Comparison of ENCODE assay signal across 16 cellular contexts in genomic region chr12:25352078-25352918, GRCh38.
DNase-seq lines count a peak whose midpoint lies in the region; ATAC-seq and TF ChIP-seq lines count a peak whose summit lies in the region.
"Had no signal": no experiment of that assay in that cellular context is flagged by ENCODE, and none has a peak within 500 bp of the region (broad histone marks: within the 10 kb centered on the region; RNA-seq: fewer than 3 reads in every experiment).

No MANE protein-coding gene starts in this region.

- no peaks in the 10 kb centered on the region for H3K9me2 ChIP-seq in GM23338 (ENCODE audit: insufficient read depth)
- no peaks in the 10 kb centered on the region for H3K9me2 ChIP-seq in MM.1S (replicated peaks; ENCODE audit: insufficient read depth, low read length)

- H3K27ac ChIP-seq in GM23338 (ENCODE audit: low read depth) (no peak overlapping the region), MM.1S (ENCODE audit: low read length) (no peak overlapping the region), body of pancreas (no peak overlapping the region)

- no peak overlapping the region for H3K4me2 ChIP-seq in GM23338
- H3K4me2 ChIP-seq in MM.1S (ENCODE audit: low read depth, low read length) = peak overlapping the region; percentile 49; the same call in 1 of the 2 replicates

- DNase-seq in GM23338 (ENCODE audit: low spot score) = no peak
- peak; percentile 25 for DNase-seq in MM.1S
- DNase-seq in kidney glomerular epithelial cell (lab: John Stamatoyannopoulos, UW) = peak; percentile 12
- DNase-seq in NK-92 treated with Interleukin-12 subunit alpha and Interleukin-12 subunit beta, amount 100 ng/mL, for 24 hours (lab: John Stamatoyannopoulos, UW) = no peak
- no peak for DNase-seq in body of pancreas
- DNase-seq in GM10266 (ENCODE audit: extremely low spot score) = no peak
- DNase-seq: activated CD4-positive, CD25-positive, alpha-beta regulatory T cell; activated T-cell treated with anti-CD3 and anti-CD28 coated beads for 4 hours; anterior cingulate cortex; C1 segment of cervical spinal cord; effector CD4-positive, alpha-beta T cell; foreskin fibroblast; immature natural killer cell; NCI-H2171 treated with DMSO at 0.1 percent for 48 hours had no signal

- 75 to 79% methylated on average over 3 to 4 of the region's 4 CpGs for WGBS in body of pancreas, 2 donors

- no peaks in the 10 kb centered on the region for H3K27me3 Mint-ChIP-seq in GM23338 (ENCODE audit: insufficient read depth, low read depth, poor library complexity)

- no peaks in the 10 kb centered on the region for H3K9me3 ChIP-seq in MM.1S (replicated peaks; ENCODE audit: insufficient read depth, low read length)
- H3K9me3 ChIP-seq in body of pancreas = no peaks in the 10 kb centered on the region

- no peaks in the 10 kb centered on the region; the same call in 1 of the 2 replicates for H3K36me3 ChIP-seq in GM23338 (ENCODE audit: insufficient read depth)
- H3K36me3 ChIP-seq in MM.1S (replicated peaks; ENCODE audit: insufficient read depth, low read length) = no peaks in the 10 kb centered on the region
- no peaks in the 10 kb centered on the region for H3K36me3 ChIP-seq in body of pancreas (replicated peaks in 1 of 2; ENCODE audit: insufficient read depth in 1 of 2, low read depth in 2 of 2)

- TF ChIP-seq CTCF in GM23338 (conservative IDR thresholded peaks at IDR 0.05; ENCODE audit: low read depth in 2 of 2) (no peak), MM.1S (IDR thresholded peaks at IDR 0.05; ENCODE audit: low read length) (no peak), body of pancreas (IDR thresholded peaks at IDR 0.05) (no peak), GM10266 (IDR thresholded peaks at IDR 0.05; ENCODE audit: control insufficient read depth, insufficient read depth, low read depth, missing control alignments) (no peak)

- no peak overlapping the region for H3K27ac Mint-ChIP-seq in GM23338
- H3K27ac Mint-ChIP-seq: immature natural killer cell had no signal

- ATAC-seq in GM18502 (IDR thresholded peaks at IDR 0.05; ENCODE audit: poor library complexity, unreplicated experiment) (peak; percentile 82), GM23338 (no peak), body of pancreas (no peak), HG02588 (IDR thresholded peaks at IDR 0.05; ENCODE audit: unreplicated experiment) (no peak)

- H3K4me1 ChIP-seq in GM23338 (ENCODE audit: insufficient read depth) (peaks cover 7% of the 10 kb centered on the region; the same call in 1 of the 2 replicates), MM.1S (ENCODE audit: low read length) (peaks cover 7% of the 10 kb centered on the region), body of pancreas (no peaks in the 10 kb centered on the region)

- H3K4me3 ChIP-seq in GM23338 (no peak overlapping the region), MM.1S (ENCODE audit: low read length) (no peak overlapping the region), body of pancreas (no peak overlapping the region)

- no peaks in the 10 kb centered on the region for H3K36me3 Mint-ChIP-seq in GM23338 (ENCODE audit: low read depth)
- H3K36me3 Mint-ChIP-seq: immature natural killer cell had no signal

- H4K20me1 ChIP-seq in GM23338 (replicated peaks; ENCODE audit: insufficient read depth) = no peaks in the 10 kb centered on the region
- no peaks in the 10 kb centered on the region for H4K20me1 ChIP-seq in MM.1S (ENCODE audit: insufficient read depth, low read length)

- no peaks in the 10 kb centered on the region for H3K79me2 ChIP-seq in GM23338 (replicated peaks; ENCODE audit: insufficient read depth)
- H3K79me2 ChIP-seq in MM.1S (ENCODE audit: low read length) = no peaks in the 10 kb centered on the region

- no peak for TF ChIP-seq POLR2A in body of pancreas (IDR thresholded peaks at IDR 0.05)

- H2AFZ ChIP-seq in GM23338 (0 out of 2 replicates have a peak overlapping the region, but pooled peaks have one; percentile 23), MM.1S (ENCODE audit: low read length) (no peak overlapping the region)

- H3F3A ChIP-seq in GM23338 (replicated peaks; ENCODE audit: low read depth) (no peaks in the 10 kb centered on the region), MM.1S (ENCODE audit: insufficient read depth, low read length) (no peaks in the 10 kb centered on the region)

- H3K4me3 Mint-ChIP-seq in GM23338 = no peak overlapping the region
- H3K4me3 Mint-ChIP-seq: immature natural killer cell had no signal

- H3K9me3 Mint-ChIP-seq in GM23338 = no peaks in the 10 kb centered on the region
- H3K9me3 Mint-ChIP-seq: immature natural killer cell had no signal

- H3K9ac ChIP-seq in MM.1S (ENCODE audit: low read length) = no peak overlapping the region

- H3K27me3 ChIP-seq in GM23338 (ENCODE audit: insufficient read depth) (no peaks in the 10 kb centered on the region), MM.1S (replicated peaks; ENCODE audit: insufficient read depth, low read length) (no peaks in the 10 kb centered on the region), body of pancreas (no peaks in the 10 kb centered on the region)

- intact Hi-C loops in body of pancreas (cut with DNase I) = no loop called here

- peaks cover 7% of the 10 kb centered on the region; the same call in 2 of the 3 replicates for H3K4me1 Mint-ChIP-seq in GM23338
- H3K4me1 Mint-ChIP-seq: immature natural killer cell had no signal

TF ChIP-seq in GM23338, 12 proteins besides CTCF, POLR2A, EP300 and RAD21 (continues in another document):
- no peak for TF ChIP-seq EZH2 (IDR thresholded peaks at IDR 0.05; ENCODE audit: low read depth, unreplicated experiment)
- no peak for TF ChIP-seq STAT1 (IDR thresholded peaks at IDR 0.05; ENCODE audit: unreplicated experiment)
- TF ChIP-seq POLR2AphosphoS5 (IDR thresholded peaks at IDR 0.05; ENCODE audit: low read depth) = no peak
- no peak for TF ChIP-seq ZNF114 (CRISPR knock-in tag; IDR thresholded peaks at IDR 0.05)
- TF ChIP-seq JUNB (IDR thresholded peaks at IDR 0.05; ENCODE audit: unreplicated experiment) = no peak
- TF ChIP-seq ZNF331 (CRISPR knock-in tag; IDR thresholded peaks at IDR 0.05; ENCODE audit: low read depth) = no peak
- no peak for TF ChIP-seq NANOG (IDR thresholded peaks at IDR 0.05; ENCODE audit: borderline replicate concordance)
- TF ChIP-seq, protein P1, sequence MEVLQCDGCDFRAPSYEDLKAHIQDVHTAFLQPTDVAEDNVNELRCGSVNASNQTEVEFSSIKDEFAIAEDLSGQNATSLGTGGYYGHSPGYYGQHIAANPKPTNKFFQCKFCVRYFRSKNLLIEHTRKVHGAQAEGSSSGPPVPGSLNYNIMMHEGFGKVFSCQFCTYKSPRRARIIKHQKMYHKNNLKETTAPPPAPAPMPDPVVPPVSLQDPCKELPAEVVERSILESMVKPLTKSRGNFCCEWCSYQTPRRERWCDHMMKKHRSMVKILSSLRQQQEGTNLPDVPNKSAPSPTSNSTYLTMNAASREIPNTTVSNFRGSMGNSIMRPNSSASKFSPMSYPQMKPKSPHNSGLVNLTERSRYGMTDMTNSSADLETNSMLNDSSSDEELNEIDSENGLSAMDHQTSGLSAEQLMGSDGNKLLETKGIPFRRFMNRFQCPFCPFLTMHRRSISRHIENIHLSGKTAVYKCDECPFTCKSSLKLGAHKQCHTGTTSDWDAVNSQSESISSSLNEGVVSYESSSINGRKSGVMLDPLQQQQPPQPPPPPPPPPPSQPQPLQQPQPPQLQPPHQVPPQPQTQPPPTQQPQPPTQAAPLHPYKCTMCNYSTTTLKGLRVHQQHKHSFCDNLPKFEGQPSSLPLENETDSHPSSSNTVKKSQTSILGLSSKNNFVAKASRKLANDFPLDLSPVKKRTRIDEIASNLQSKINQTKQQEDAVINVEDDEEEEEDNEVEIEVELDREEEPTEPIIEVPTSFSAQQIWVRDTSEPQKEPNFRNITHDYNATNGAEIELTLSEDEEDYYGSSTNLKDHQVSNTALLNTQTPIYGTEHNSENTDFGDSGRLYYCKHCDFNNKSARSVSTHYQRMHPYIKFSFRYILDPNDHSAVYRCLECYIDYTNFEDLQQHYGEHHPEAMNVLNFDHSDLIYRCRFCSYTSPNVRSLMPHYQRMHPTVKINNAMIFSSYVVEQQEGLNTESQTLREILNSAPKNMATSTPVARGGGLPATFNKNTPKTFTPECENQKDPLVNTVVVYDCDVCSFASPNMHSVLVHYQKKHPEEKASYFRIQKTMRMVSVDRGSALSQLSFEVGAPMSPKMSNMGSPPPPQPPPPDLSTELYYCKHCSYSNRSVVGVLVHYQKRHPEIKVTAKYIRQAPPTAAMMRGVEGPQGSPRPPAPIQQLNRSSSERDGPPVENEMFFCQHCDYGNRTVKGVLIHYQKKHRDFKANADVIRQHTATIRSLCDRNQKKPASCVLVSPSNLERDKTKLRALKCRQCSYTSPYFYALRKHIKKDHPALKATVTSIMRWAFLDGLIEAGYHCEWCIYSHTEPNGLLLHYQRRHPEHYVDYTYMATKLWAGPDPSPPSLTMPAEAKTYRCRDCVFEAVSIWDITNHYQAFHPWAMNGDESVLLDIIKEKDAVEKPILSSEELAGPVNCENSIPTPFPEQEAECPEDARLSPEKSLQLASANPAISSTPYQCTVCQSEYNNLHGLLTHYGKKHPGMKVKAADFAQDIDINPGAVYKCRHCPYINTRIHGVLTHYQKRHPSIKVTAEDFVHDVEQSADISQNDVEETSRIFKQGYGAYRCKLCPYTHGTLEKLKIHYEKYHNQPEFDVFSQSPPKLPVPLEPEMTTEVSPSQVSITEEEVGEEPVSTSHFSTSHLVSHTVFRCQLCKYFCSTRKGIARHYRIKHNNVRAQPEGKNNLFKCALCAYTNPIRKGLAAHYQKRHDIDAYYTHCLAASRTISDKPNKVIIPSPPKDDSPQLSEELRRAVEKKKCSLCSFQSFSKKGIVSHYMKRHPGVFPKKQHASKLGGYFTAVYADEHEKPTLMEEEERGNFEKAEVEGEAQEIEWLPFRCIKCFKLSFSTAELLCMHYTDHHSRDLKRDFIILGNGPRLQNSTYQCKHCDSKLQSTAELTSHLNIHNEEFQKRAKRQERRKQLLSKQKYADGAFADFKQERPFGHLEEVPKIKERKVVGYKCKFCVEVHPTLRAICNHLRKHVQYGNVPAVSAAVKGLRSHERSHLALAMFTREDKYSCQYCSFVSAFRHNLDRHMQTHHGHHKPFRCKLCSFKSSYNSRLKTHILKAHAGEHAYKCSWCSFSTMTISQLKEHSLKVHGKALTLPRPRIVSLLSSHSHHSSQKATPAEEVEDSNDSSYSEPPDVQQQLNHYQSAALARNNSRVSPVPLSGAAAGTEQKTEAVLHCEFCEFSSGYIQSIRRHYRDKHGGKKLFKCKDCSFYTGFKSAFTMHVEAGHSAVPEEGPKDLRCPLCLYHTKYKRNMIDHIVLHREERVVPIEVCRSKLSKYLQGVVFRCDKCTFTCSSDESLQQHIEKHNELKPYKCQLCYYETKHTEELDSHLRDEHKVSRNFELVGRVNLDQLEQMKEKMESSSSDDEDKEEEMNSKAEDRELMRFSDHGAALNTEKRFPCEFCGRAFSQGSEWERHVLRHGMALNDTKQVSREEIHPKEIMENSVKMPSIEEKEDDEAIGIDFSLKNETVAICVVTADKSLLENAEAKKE (CRISPR knock-in tag; IDR thresholded peaks at IDR 0.05) = no peak
- TF ChIP-seq EZH2phosphoT487 (IDR thresholded peaks at IDR 0.05; ENCODE audit: unreplicated experiment) = no peak

Comparison
In these comparisons a context has a peak if more than half of its experiments do, and no peak if none do; other contexts are left out.
1. DNase-seq: peak in MM.1S (single experiment) and kidney glomerular epithelial cell (single experiment); none in GM23338 (single experiment), NK-92 treated with Interleukin-12 subunit alpha and Interleukin-12 subunit beta, amount 100 ng/mL, for 24 hours (single experiment), body of pancreas (0 of 4) and GM10266 (single experiment).